In the genomic region with DNA sequence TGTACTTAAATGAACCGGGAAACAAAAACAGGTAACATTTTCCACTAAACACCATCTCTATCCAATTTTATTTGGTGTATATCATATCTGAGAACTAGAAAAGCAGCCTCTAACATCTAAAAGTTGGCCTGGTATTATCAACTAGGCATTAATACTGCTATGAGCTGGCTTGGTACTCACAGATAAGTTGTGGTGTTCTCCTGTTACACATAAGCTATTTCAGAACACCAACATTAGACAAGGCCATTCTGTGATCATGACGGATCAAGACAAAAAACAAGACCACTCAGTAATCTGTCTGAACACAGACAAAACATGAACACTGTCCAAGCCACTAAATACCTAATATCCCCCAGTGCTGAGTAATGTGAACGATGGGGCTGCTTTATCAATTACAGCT, we compare ENCODE assay signal across 12 cellular contexts. TPM values are rescaled to one million over a fixed set of nuclear protein-coding genes. Genes with fewer than 3 reads are reported as not detected.
DNase-seq lines count a peak whose midpoint lies in the region; ATAC-seq and TF ChIP-seq lines count a peak whose summit lies in the region.
"Had no signal": no experiment of that assay in that cellular context is flagged by ENCODE, and none has a peak within 500 bp of the region (broad histone marks: within the 10 kb centered on the region; RNA-seq: fewer than 3 reads in every experiment).

No MANE protein-coding gene starts in this region.

- TF ChIP-seq POLR2A in heart left ventricle (IDR thresholded peaks at IDR 0.05) (no peak), gastrocnemius medialis (IDR thresholded peaks at IDR 0.05) (no peak)

- ATAC-seq in heart left ventricle (peak in 3 of 4 donors; percentile 50 to 83 (median 73)), gastrocnemius medialis (peak in 1 of 2 donors; percentile 72)
- ATAC-seq: CD8-positive, alpha-beta T cell had no signal

- TF ChIP-seq CTCF in heart left ventricle (IDR thresholded peaks at IDR 0.05), result no peak
- TF ChIP-seq CTCF in right atrium auricular region (IDR thresholded peaks at IDR 0.05), result no peak
- TF ChIP-seq CTCF in left ventricle myocardium inferior (IDR thresholded peaks at IDR 0.05; ENCODE audit: borderline replicate concordance), result no peak
- no peak for TF ChIP-seq CTCF in gastrocnemius medialis (IDR thresholded peaks at IDR 0.05 in 4 of 5, conservative IDR thresholded peaks at IDR 0.05 in 1 of 5)
- TF ChIP-seq CTCF in brain microvascular endothelial cell (IDR thresholded peaks at IDR 0.05; ENCODE audit: low read depth, low read length, missing control alignments), result no peak

- WGBS in heart left ventricle, 4 donors, result 45 to 58% (median 56%) methylated on average over 3 of the region's 3 CpGs

- no peaks in the 10 kb centered on the region for H3K27me3 ChIP-seq in heart left ventricle
- no peaks in the 10 kb centered on the region for H3K27me3 ChIP-seq in right atrium auricular region
- H3K27me3 ChIP-seq in left ventricle myocardium inferior (ENCODE audit: low read depth), result no peaks in the 10 kb centered on the region
- H3K27me3 ChIP-seq in gastrocnemius medialis, result no peaks in the 10 kb centered on the region
- H3K27me3 ChIP-seq in brain microvascular endothelial cell (replicated peaks), result no peaks in the 10 kb centered on the region
- H3K27me3 ChIP-seq: BLaER1 treated with 17β-estradiol and CSF1 and Interleukin-3, amounts not matched to agents 10 nM and 100 nM had no signal

- peak overlapping the region in 8 of 12 donors; percentile 3 to 40 (median 36) for H3K27ac ChIP-seq in heart left ventricle
- H3K27ac ChIP-seq in right atrium auricular region, result peak overlapping the region in 1 of 2 donors; percentile 64
- H3K27ac ChIP-seq in left ventricle myocardium inferior (replicated peaks), result peak overlapping the region; percentile 55
- peak overlapping the region in 3 of 4 donors; percentile 2 to 46 (median 15) for H3K27ac ChIP-seq in gastrocnemius medialis
- no peak overlapping the region for H3K27ac ChIP-seq in brain microvascular endothelial cell
- H3K27ac ChIP-seq: BLaER1 treated with 17β-estradiol and CSF1 and Interleukin-3, amounts not matched to agents 10 nM and 100 nM had no signal

- no peaks in the 10 kb centered on the region for H3K36me3 ChIP-seq in heart left ventricle
- H3K36me3 ChIP-seq in right atrium auricular region, result no peaks in the 10 kb centered on the region
- H3K36me3 ChIP-seq in left ventricle myocardium inferior, result no peaks in the 10 kb centered on the region
- H3K36me3 ChIP-seq in gastrocnemius medialis, result no peaks in the 10 kb centered on the region
- H3K36me3 ChIP-seq in brain microvascular endothelial cell (replicated peaks), result no peaks in the 10 kb centered on the region
- H3K36me3 ChIP-seq: BLaER1 treated with 17β-estradiol and CSF1 and Interleukin-3, amounts not matched to agents 10 nM and 100 nM had no signal

- H3K4me3 ChIP-seq in heart left ventricle, result no peak overlapping the region
- no peak overlapping the region for H3K4me3 ChIP-seq in right atrium auricular region
- no peak overlapping the region for H3K4me3 ChIP-seq in left ventricle myocardium inferior
- no peak overlapping the region for H3K4me3 ChIP-seq in gastrocnemius medialis
- H3K4me3 ChIP-seq in brain microvascular endothelial cell (ENCODE audit: low read depth, low read length), result no peak overlapping the region
- H3K4me3 ChIP-seq: BLaER1 treated with 17β-estradiol and CSF1 and Interleukin-3, amounts not matched to agents 10 nM and 100 nM had no signal

- peaks cover 0 to 16% (median 0%) of the 10 kb centered on the region in 12 donors for H3K4me1 ChIP-seq in heart left ventricle
- H3K4me1 ChIP-seq in right atrium auricular region, result peaks cover 0 to 13% of the 10 kb centered on the region in 2 donors
- peaks cover 31% of the 10 kb centered on the region for H3K4me1 ChIP-seq in left ventricle myocardium inferior
- peaks cover 14 to 25% of the 10 kb centered on the region in 2 donors for H3K4me1 ChIP-seq in gastrocnemius medialis
- H3K4me1 ChIP-seq: BLaER1 treated with 17β-estradiol and CSF1 and Interleukin-3, amounts not matched to agents 10 nM and 100 nM had no signal

- no peaks in the 10 kb centered on the region for H3K9me3 ChIP-seq in heart left ventricle
- H3K9me3 ChIP-seq in right atrium auricular region, result no peaks in the 10 kb centered on the region
- H3K9me3 ChIP-seq in left ventricle myocardium inferior (replicated peaks), result no peaks in the 10 kb centered on the region
- H3K9me3 ChIP-seq in gastrocnemius medialis, result no peaks in the 10 kb centered on the region
- H3K9me3 ChIP-seq: BLaER1 treated with 17β-estradiol and CSF1 and Interleukin-3, amounts not matched to agents 10 nM and 100 nM had no signal

- no peak for DNase-seq in heart left ventricle
- DNase-seq in right atrium auricular region (ENCODE audit: low spot score), result no peak
- DNase-seq in left ventricle myocardium inferior, result no peak
- DNase-seq in gastrocnemius medialis, result no peak
- no peak for DNase-seq in NCI-H526 treated with DMSO at 0.1 percent for 48 hours (lab: John Stamatoyannopoulos, UW)
- no peak for DNase-seq in brain microvascular endothelial cell
- DNase-seq: Calu3; CD8-positive, alpha-beta T cell; DMS79 treated with DMSO at 0.1 percent for 48 hours; GF-D8; H9 had no signal

- in situ Hi-C loops in gastrocnemius medialis (cut with MboI; ENCODE audit: low sequenced_read_pairs in 4 of 4), result no loop called here
- in situ Hi-C loops in brain microvascular endothelial cell (cut with HindIII; ENCODE audit: low pct_ligation_motif_present, low sequenced_read_pairs), result no loop called here

- intact Hi-C loops in heart left ventricle (cut with DNase I), result no loop called here
- intact Hi-C loops in left ventricle myocardium inferior (cut with micrococcal nuclease), result no loop called here
- intact Hi-C loops in gastrocnemius medialis (cut with DNase I; ENCODE audit: low total_unique reads), result no loop called here

RNA-seq across cellular contexts. Expression of gene RIC3, which starts 11.9 kb away (rescaled TPM):
- total RNA-seq in heart left ventricle (10 to 100 TPM in 5 of 9 donors, 1 to 10 TPM in 4; 3.1 to 16.3 (median 10.6) TPM), right atrium auricular region (1 to 10 TPM; 7.9 to 8.5 TPM), left ventricle myocardium inferior (12.9 TPM), gastrocnemius medialis (1 to 10 TPM; 2.2 to 7.1 (median 4.1) TPM)
- 1 to 10 TPM; 5.0 to 8.6 TPM for polyA plus RNA-seq in heart left ventricle
